ENCODE assay signal across 9 cellular contexts in the genomic region with DNA sequence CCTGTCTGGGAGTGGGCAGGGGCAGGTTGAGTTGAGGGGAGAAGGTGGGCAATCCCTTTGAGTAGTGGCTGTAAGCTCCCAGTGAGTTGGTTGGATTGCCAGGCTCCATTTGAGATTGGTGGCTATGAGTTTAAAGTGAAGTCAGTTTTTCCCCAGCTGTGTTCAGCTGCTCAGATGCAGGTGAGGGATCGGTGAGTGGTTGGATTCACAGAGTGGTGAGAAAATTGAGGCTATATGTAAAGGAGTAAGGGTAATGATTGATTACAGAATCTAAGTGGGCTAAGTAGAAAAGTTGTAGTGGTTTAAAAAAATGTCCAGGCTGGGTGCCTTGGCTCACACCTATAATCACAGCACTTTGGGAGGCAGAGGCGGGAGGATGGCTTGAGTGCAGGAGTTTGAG.
"Had no signal": no experiment of that assay in that cellular context is flagged by ENCODE, and none has a peak within 500 bp of the region (broad histone marks: within the 10 kb centered on the region; RNA-seq: fewer than 3 reads in every experiment).

No MANE protein-coding gene starts in this region.

- H2AFZ ChIP-seq: GM23338 had no signal

- H3K4me2 ChIP-seq: GM23338, KMS-11 had no signal

- H3K9ac ChIP-seq: KMS-11 had no signal

- DNase-seq: H9, HCEC 1CT, Karpas-422, KBM-7 had no signal

- ATAC-seq: GM23338 had no signal

- FAIRE-seq: H1, H54, HTR-8/SVneo had no signal

- H3K27ac ChIP-seq: KMS-11 had no signal

- H3K4me3 ChIP-seq: GM23338 had no signal
